ENCODE assay signal across 8 cellular contexts in genomic region chr17:58249270-58250133, GRCh38. TPM values are rescaled to one million over a fixed set of nuclear protein-coding genes. Genes with fewer than 3 reads are reported as not detected.
DNase-seq lines count a peak whose midpoint lies in the region; ATAC-seq and TF ChIP-seq lines count a peak whose summit lies in the region.

No MANE protein-coding gene starts in this region.

- peaks cover 4% of the 10 kb centered on the region for H3K4me1 ChIP-seq in OCI-LY1 (ENCODE audit: insufficient read depth, low read length, severe bottlenecking)

- H3K4me3 ChIP-seq in OCI-LY1 (ENCODE audit: low read depth, low read length, poor library complexity, severe bottlenecking): no peak overlapping the region

- TF ChIP-seq CTCF in GM12872 (IDR thresholded peaks at IDR 0.05; ENCODE audit: insufficient read depth, low read depth, low read length) (peak; percentile 92), OCI-LY1 (IDR thresholded peaks at IDR 0.05; ENCODE audit: low read length) (peak; percentile 71)

- H3K36me3 Mint-ChIP-seq in natural killer cell treated with Interleukin-12 subunit alpha and Interleukin-12 subunit beta and Interleukin-15 and Interleukin-18, amount 100 ng/mL, for 72 hours: no peaks in the 10 kb centered on the region
- H3K36me3 Mint-ChIP-seq in stimulated activated naive B cell treated with anti-CD40 and anti-IgM and Interleukin-4, amounts not matched to agents 10 μg/mL and 1 μg/mL and 100 μg/mL, for 72 hours: no peaks in the 10 kb centered on the region

- H3K27me3 Mint-ChIP-seq in natural killer cell treated with Interleukin-12 subunit alpha and Interleukin-12 subunit beta and Interleukin-15 and Interleukin-18, amount 100 ng/mL, for 72 hours: peaks cover 0 to 12% of the 10 kb centered on the region in 2 donors
- H3K27me3 Mint-ChIP-seq in stimulated activated naive B cell treated with anti-CD40 and anti-IgM and Interleukin-4, amounts not matched to agents 10 μg/mL and 1 μg/mL and 100 μg/mL, for 72 hours: peaks cover 22 to 33% of the 10 kb centered on the region in 2 donors

- no peaks in the 10 kb centered on the region for H4K20me1 ChIP-seq in OCI-LY1 (ENCODE audit: insufficient read depth, low read length)

- peak overlapping the region; percentile 63 for H2AFZ ChIP-seq in OCI-LY1 (ENCODE audit: low read length)

- no peak overlapping the region for H3K9ac ChIP-seq in OCI-LY1 (ENCODE audit: low read length)

- DNase-seq in HS-5 (ENCODE audit: low read depth) (peak; percentile 9), activated T-helper 1 cell treated with Interleukin-2 at 50 U/mL for 16 hours (ENCODE audit: low read depth) (peak; percentile 53), fibroblast of peridontal ligament (ENCODE audit: extremely low read depth) (peak; percentile 38)
- DNase-seq in natural killer cell treated with Interleukin-12 subunit alpha and Interleukin-12 subunit beta and Interleukin-15 and Interleukin-18, amount 100 ng/mL, for 72 hours (ENCODE audit: low spot score): peak; percentile 73
- DNase-seq in stimulated activated naive B cell treated with anti-CD40 and anti-IgM and Interleukin-4, amounts not matched to agents 10 μg/mL and 1 μg/mL and 100 μg/mL, for 72 hours: peak; percentile 66

- H3K4me2 ChIP-seq in OCI-LY1 (ENCODE audit: low read length): peak overlapping the region; percentile 41; the same call in 1 of the 2 replicates

- no peak overlapping the region for H3K27ac ChIP-seq in OCI-LY1 (ENCODE audit: low read depth, low read length, poor library complexity, severe bottlenecking)

- H3K36me3 ChIP-seq in OCI-LY1 (ENCODE audit: insufficient read depth, low read length): no peaks in the 10 kb centered on the region

- H3K9me2 ChIP-seq in OCI-LY1 (ENCODE audit: low read depth, low read length): no peaks in the 10 kb centered on the region

- H3K4me3 Mint-ChIP-seq in natural killer cell treated with Interleukin-12 subunit alpha and Interleukin-12 subunit beta and Interleukin-15 and Interleukin-18, amount 100 ng/mL, for 72 hours: peak overlapping the region; percentile 65
- H3K4me3 Mint-ChIP-seq in stimulated activated naive B cell treated with anti-CD40 and anti-IgM and Interleukin-4, amounts not matched to agents 10 μg/mL and 1 μg/mL and 100 μg/mL, for 72 hours: peak overlapping the region; percentile 84 to 95

- H3K27me3 ChIP-seq in OCI-LY1 (ENCODE audit: insufficient read depth, low read length): peaks cover 6% of the 10 kb centered on the region; the same call in 1 of the 2 replicates

- no peaks in the 10 kb centered on the region for H3K9me3 ChIP-seq in OCI-LY1 (ENCODE audit: low read length)

- no peaks in the 10 kb centered on the region for H3K9me3 Mint-ChIP-seq in natural killer cell treated with Interleukin-12 subunit alpha and Interleukin-12 subunit beta and Interleukin-15 and Interleukin-18, amount 100 ng/mL, for 72 hours
- no peaks in the 10 kb centered on the region for H3K9me3 Mint-ChIP-seq in stimulated activated naive B cell treated with anti-CD40 and anti-IgM and Interleukin-4, amounts not matched to agents 10 μg/mL and 1 μg/mL and 100 μg/mL, for 72 hours

- no peaks in the 10 kb centered on the region for H3F3A ChIP-seq in OCI-LY1 (ENCODE audit: insufficient read depth, low read length)

- no peak overlapping the region for H3K27ac Mint-ChIP-seq in natural killer cell treated with Interleukin-12 subunit alpha and Interleukin-12 subunit beta and Interleukin-15 and Interleukin-18, amount 100 ng/mL, for 72 hours
- H3K27ac Mint-ChIP-seq in stimulated activated naive B cell treated with anti-CD40 and anti-IgM and Interleukin-4, amounts not matched to agents 10 μg/mL and 1 μg/mL and 100 μg/mL, for 72 hours: peak overlapping the region; percentile 73

- H3K4me1 Mint-ChIP-seq in natural killer cell treated with Interleukin-12 subunit alpha and Interleukin-12 subunit beta and Interleukin-15 and Interleukin-18, amount 100 ng/mL, for 72 hours (ENCODE audit: low read depth in 2 of 2): peaks cover 16 to 19% of the 10 kb centered on the region in 2 donors
- peaks cover 5 to 27% of the 10 kb centered on the region in 2 donors for H3K4me1 Mint-ChIP-seq in stimulated activated naive B cell treated with anti-CD40 and anti-IgM and Interleukin-4, amounts not matched to agents 10 μg/mL and 1 μg/mL and 100 μg/mL, for 72 hours

- peak; percentile 84 to 92 for ATAC-seq in natural killer cell treated with Interleukin-12 subunit alpha and Interleukin-12 subunit beta and Interleukin-15 and Interleukin-18, amount 100 ng/mL, for 72 hours
- peak; percentile 89 to 90 for ATAC-seq in stimulated activated naive B cell treated with anti-CD40 and anti-IgM and Interleukin-4, amounts not matched to agents 10 μg/mL and 1 μg/mL and 100 μg/mL, for 72 hours (replicated peaks)
- ATAC-seq in GM18870 (IDR thresholded peaks at IDR 0.05; ENCODE audit: unreplicated experiment): no peak

- H3K79me2 ChIP-seq in OCI-LY1 (ENCODE audit: insufficient read depth, low read length): no peaks in the 10 kb centered on the region

RNA-seq across cellular contexts. Expression of gene LPO, which starts 11.1 kb away (rescaled TPM):
- not detected for total RNA-seq in natural killer cell treated with Interleukin-12 subunit alpha and Interleukin-12 subunit beta and Interleukin-15 and Interleukin-18, amount 100 ng/mL, for 72 hours

RNA-seq across cellular contexts. Expression of gene MKS1, which starts 30.4 kb away (rescaled TPM):
- 10 to 100 TPM; 13.2 to 20.2 TPM for total RNA-seq in natural killer cell treated with Interleukin-12 subunit alpha and Interleukin-12 subunit beta and Interleukin-15 and Interleukin-18, amount 100 ng/mL, for 72 hours

RNA-seq across cellular contexts. Expression of gene MPO, which starts 31.2 kb away (rescaled TPM):
- total RNA-seq in natural killer cell treated with Interleukin-12 subunit alpha and Interleukin-12 subunit beta and Interleukin-15 and Interleukin-18, amount 100 ng/mL, for 72 hours: not detected

RNA-seq across cellular contexts. Expression of gene EPX, which starts 57.0 kb away (rescaled TPM):
- not detected for total RNA-seq in natural killer cell treated with Interleukin-12 subunit alpha and Interleukin-12 subunit beta and Interleukin-15 and Interleukin-18, amount 100 ng/mL, for 72 hours

Comparison
In these comparisons a context has a peak if more than half of its experiments do, and no peak if none do; other contexts are left out.
1. DNase-seq: peak in every context shown above with its lines; median percentile 73 in natural killer cell treated with Interleukin-12 subunit alpha and Interleukin-12 subunit beta and Interleukin-15 and Interleukin-18, amount 100 ng/mL, for 72 hours; 66 in stimulated activated naive B cell treated with anti-CD40 and anti-IgM and Interleukin-4, amounts not matched to agents 10 μg/mL and 1 μg/mL and 100 μg/mL, for 72 hours; 53 in activated T-helper 1 cell treated with Interleukin-2 at 50 U/mL for 16 hours; 38 in fibroblast of peridontal ligament; 9 in HS-5.